Comparison of ENCODE assay signal across 1 cellular context in genomic region chr5:176866913-176867312, GRCh38.
TF ChIP-seq lines count a peak whose summit lies in the region.

No MANE protein-coding gene starts in this region.

TF ChIP-seq in HepG2, 621 proteins besides CTCF, POLR2A, EP300 and RAD21:
- TF ChIP-seq SIX4 (CRISPR knock-in tag; IDR thresholded peaks at IDR 0.05) (no peak), SP4 (CRISPR knock-in tag; IDR thresholded peaks at IDR 0.05) (no peak), ZNF10 (CRISPR knock-in tag; IDR thresholded peaks at IDR 0.05; ENCODE audit: borderline replicate concordance, low read depth) (no peak), ZBTB25 (CRISPR knock-in tag; IDR thresholded peaks at IDR 0.05) (no peak), ZNF784 (CRISPR knock-in tag; IDR thresholded peaks at IDR 0.05; ENCODE audit: borderline replicate concordance) (no peak), NR1H2 (CRISPR knock-in tag; IDR thresholded peaks at IDR 0.05; ENCODE audit: borderline replicate concordance, low read depth) (no peak), MBNL3 (CRISPR knock-in tag; conservative IDR thresholded peaks at IDR 0.05) (no peak), BORCS8-MEF2B (CRISPR knock-in tag; IDR thresholded peaks at IDR 0.05) (no peak), ZNF296 (CRISPR knock-in tag; conservative IDR thresholded peaks at IDR 0.05) (no peak), TFDP1 (CRISPR knock-in tag; IDR thresholded peaks at IDR 0.05; ENCODE audit: borderline replicate concordance) (no peak), AGO1 (IDR thresholded peaks at IDR 0.05; ENCODE audit: low read depth, low read length, poor library complexity, severe bottlenecking) (no peak), ZNF331 (CRISPR knock-in tag; IDR thresholded peaks at IDR 0.05) (no peak)
TF ChIP-seq in HepG2: peak in this region for 0.
